15 cellular contexts compared by ENCODE assay signal in the genomic region with DNA sequence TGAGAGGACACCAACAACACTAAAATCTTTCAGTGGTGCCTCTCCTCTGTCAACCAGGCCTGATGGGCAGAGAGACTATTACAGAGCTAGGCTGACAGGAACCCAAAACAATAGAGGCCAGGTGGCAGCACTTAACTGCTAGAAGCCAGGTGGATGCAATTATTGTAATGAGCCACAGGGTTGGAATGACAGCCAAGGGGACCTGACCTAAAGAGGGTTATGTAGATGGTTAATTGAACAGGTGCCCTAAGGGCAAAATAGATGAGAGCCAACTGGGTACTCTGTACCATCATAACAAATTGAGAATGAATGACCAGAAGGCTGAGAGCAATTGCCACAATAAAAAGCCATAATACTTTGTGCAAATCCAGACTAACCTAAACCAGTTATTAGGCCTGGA. TPM values are rescaled to one million over a fixed set of nuclear protein-coding genes. Genes with fewer than 3 reads are reported as not detected.
DNase-seq lines count a peak whose midpoint lies in the region; ATAC-seq and TF ChIP-seq lines count a peak whose summit lies in the region.
"Had no signal": no experiment of that assay in that cellular context is flagged by ENCODE, and none has a peak within 500 bp of the region (broad histone marks: within the 10 kb centered on the region; RNA-seq: fewer than 3 reads in every experiment).

No MANE protein-coding gene starts in this region.

- H3K4me1 ChIP-seq in BE2C = peaks cover 10% of the 10 kb centered on the region
- peaks cover 22% of the 10 kb centered on the region for H3K4me1 ChIP-seq in SJCRH30
- H3K4me1 ChIP-seq in effector memory CD4-positive, alpha-beta T cell (ENCODE audit: control insufficient read depth, insufficient read depth, low read length, poor library complexity, severe bottlenecking) = no peaks in the 10 kb centered on the region
- H3K4me1 ChIP-seq in prostate gland (replicated peaks) = no peaks in the 10 kb centered on the region
- H3K4me1 ChIP-seq: pancreas had no signal

- H3K27me3 ChIP-seq in BE2C (no peaks in the 10 kb centered on the region), SJCRH30 (no peaks in the 10 kb centered on the region), prostate gland (replicated peaks; ENCODE audit: insufficient read depth) (no peaks in the 10 kb centered on the region)
- no peaks in the 10 kb centered on the region for H3K27me3 ChIP-seq in effector memory CD4-positive, alpha-beta T cell (replicated peaks; ENCODE audit: control insufficient read depth, insufficient read depth, low read length, poor library complexity, severe bottlenecking)
- H3K27me3 ChIP-seq: pancreas had no signal

- intact Hi-C loops in prostate gland (cut with DNase I) = no loop called here

- no peak for ATAC-seq in GM18498 (IDR thresholded peaks at IDR 0.05; ENCODE audit: unreplicated experiment)
- ATAC-seq: mucosa of descending colon, pancreas had no signal

- H3K9me3 ChIP-seq in BE2C (no peaks in the 10 kb centered on the region), SJCRH30 (replicated peaks) (no peaks in the 10 kb centered on the region; the same call in 1 of the 2 replicates), prostate gland (no peaks in the 10 kb centered on the region)
- H3K9me3 ChIP-seq in effector memory CD4-positive, alpha-beta T cell (ENCODE audit: control insufficient read depth, low read length) = no peaks in the 10 kb centered on the region
- H3K9me3 ChIP-seq: mucosa of descending colon, pancreas, thoracic aorta had no signal

- DNase-seq in BE2C (peak; percentile 80), NCI-H1048 (lab: John Stamatoyannopoulos, UW) (peak; percentile 59), NCI-H2171 (lab: John Stamatoyannopoulos, UW) (peak; percentile 33), SJCRH30 (peak; percentile 22 to 38), prostate gland (ENCODE audit: low spot score) (no peak)
- no peak for DNase-seq in effector memory CD4-positive, alpha-beta T cell
- no peak for DNase-seq in activated CD4-positive, alpha-beta T cell treated with anti-CD3 and anti-CD28 coated beads for 48 hours
- DNase-seq: activated CD4-positive, alpha-beta memory T cell treated with anti-CD3 and anti-CD28 coated beads for 36 hours; effector CD4-positive, alpha-beta T cell; NCI-H226; pancreas; T-helper 9 cell had no signal

- H3K4me3 ChIP-seq in BE2C (ENCODE audit: low read depth, low read length) = no peak overlapping the region; the same call in 1 of the 2 replicates
- H3K4me3 ChIP-seq in SJCRH30 = no peak overlapping the region
- H3K4me3 ChIP-seq in effector memory CD4-positive, alpha-beta T cell (ENCODE audit: insufficient read depth, low read depth, low read length, poor library complexity, severe bottlenecking) = no peak overlapping the region
- no peak overlapping the region for H3K4me3 ChIP-seq in prostate gland
- H3K4me3 ChIP-seq: mucosa of descending colon, pancreas, thoracic aorta had no signal

- no peak for TF ChIP-seq POLR2A in prostate gland (IDR thresholded peaks at IDR 0.05)

- no peak overlapping the region for H3K27ac ChIP-seq in SJCRH30
- no peak overlapping the region for H3K27ac ChIP-seq in effector memory CD4-positive, alpha-beta T cell (ENCODE audit: insufficient read depth, low read length, poor library complexity, severe bottlenecking)
- no peak overlapping the region for H3K27ac ChIP-seq in prostate gland
- H3K27ac ChIP-seq: pancreas, thoracic aorta had no signal

- H3K36me3 ChIP-seq in BE2C = no peaks in the 10 kb centered on the region
- H3K36me3 ChIP-seq in SJCRH30 = no peaks in the 10 kb centered on the region
- no peaks in the 10 kb centered on the region for H3K36me3 ChIP-seq in effector memory CD4-positive, alpha-beta T cell (ENCODE audit: control insufficient read depth, insufficient read depth, low read length)
- no peaks in the 10 kb centered on the region for H3K36me3 ChIP-seq in prostate gland
- H3K36me3 ChIP-seq: pancreas, thoracic aorta had no signal

- TF ChIP-seq CTCF in BE2C (IDR thresholded peaks at IDR 0.05; ENCODE audit: low read depth, low read length) (no peak), prostate gland (IDR thresholded peaks at IDR 0.05) (no peak)

RNA-seq across cellular contexts. Expression of a gene that starts 24.7 kb away (rescaled TPM):
- polyA plus RNA-seq in BE2C (2012; ENCODE audit: insufficient read depth, insufficient read length, low read depth) = 9.0 TPM
- 32.8 and 33.2 TPM in 2 replicates for total RNA-seq in SJCRH30 (2014; rRNA removed; shearing (Covaris generic))
- 10 to 100 TPM in 1 of 2 donors, 1 to 10 TPM in 1; 6.4 to 11.0 TPM for total RNA-seq in prostate gland
- total RNA-seq: activated CD4-positive, alpha-beta memory T cell treated with anti-CD3 and anti-CD28 coated beads for 36 hours had no signal

Comparison
In these comparisons a context has a peak if more than half of its experiments do, and no peak if none do; other contexts are left out.
1. DNase-seq: peak in BE2C (single experiment), NCI-H1048 (single experiment), NCI-H2171 (single experiment) and SJCRH30 (2 of 2); none in effector memory CD4-positive, alpha-beta T cell (0 of 3), activated CD4-positive, alpha-beta T cell treated with anti-CD3 and anti-CD28 coated beads for 48 hours (single experiment) and prostate gland (single experiment).